1 cellular context compared by ENCODE assay signal in the genomic region with DNA sequence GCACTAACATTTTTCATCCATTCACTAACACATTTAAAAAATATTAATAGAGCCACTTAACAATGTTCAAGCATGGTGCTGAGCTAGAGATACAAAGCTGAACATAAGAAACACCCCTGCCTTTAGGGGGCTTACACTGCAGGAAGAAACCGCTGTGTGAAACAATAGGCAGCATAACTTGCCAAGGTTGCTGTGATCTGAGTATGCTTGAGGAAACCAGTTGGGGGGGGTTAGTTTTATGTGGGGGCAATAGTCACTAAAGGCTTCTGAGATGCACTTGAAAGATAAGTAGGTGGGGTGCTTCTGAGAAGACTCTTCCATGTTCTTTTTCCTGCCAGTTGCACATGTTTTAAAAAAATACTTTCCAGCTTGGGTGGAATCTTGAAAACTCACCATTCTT.
TF ChIP-seq lines count a peak whose summit lies in the region.

No MANE protein-coding gene starts in this region.

TF ChIP-seq in GM12878, 131 proteins besides CTCF, POLR2A, EP300 and RAD21:
- TF ChIP-seq, protein P1, sequence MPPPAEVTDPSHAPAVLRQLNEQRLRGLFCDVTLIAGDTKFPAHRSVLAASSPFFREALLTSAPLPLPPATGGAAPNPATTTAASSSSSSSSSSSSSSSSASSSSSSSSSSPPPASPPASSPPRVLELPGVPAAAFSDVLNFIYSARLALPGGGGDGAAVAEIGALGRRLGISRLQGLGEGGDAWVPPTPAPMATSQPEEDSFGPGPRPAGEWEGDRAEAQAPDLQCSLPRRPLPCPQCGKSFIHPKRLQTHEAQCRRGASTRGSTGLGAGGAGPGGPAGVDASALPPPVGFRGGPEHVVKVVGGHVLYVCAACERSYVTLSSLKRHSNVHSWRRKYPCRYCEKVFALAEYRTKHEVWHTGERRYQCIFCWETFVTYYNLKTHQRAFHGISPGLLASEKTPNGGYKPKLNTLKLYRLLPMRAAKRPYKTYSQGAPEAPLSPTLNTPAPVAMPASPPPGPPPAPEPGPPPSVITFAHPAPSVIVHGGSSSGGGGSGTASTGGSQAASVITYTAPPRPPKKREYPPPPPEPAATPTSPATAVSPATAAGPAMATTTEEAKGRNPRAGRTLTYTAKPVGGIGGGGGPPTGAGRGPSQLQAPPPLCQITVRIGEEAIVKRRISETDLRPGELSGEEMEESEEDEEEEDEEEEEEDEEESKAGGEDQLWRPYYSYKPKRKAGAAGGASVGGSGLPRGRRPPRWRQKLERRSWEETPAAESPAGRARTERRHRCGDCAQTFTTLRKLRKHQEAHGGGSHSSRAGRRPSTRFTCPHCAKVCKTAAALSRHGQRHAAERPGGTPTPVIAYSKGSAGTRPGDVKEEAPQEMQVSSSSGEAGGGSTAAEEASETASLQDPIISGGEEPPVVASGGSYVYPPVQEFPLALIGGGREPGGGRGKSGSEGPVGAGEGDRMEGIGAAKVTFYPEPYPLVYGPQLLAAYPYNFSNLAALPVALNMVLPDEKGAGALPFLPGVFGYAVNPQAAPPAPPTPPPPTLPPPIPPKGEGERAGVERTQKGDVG (CRISPR knock-in tag; IDR thresholded peaks at IDR 0.05), result no peak
- TF ChIP-seq ZSCAN29 (IDR thresholded peaks at IDR 0.05), result no peak
- no peak for TF ChIP-seq CBX5 (IDR thresholded peaks at IDR 0.05; ENCODE audit: low read depth)
- TF ChIP-seq RAD51 (IDR thresholded peaks at IDR 0.05), result no peak
- no peak for TF ChIP-seq CREM (IDR thresholded peaks at IDR 0.05; ENCODE audit: low read depth)
- no peak for TF ChIP-seq RCOR1 (conservative IDR thresholded peaks at IDR 0.05; ENCODE audit: low read depth, low read length)
- TF ChIP-seq JUND (IDR thresholded peaks at IDR 0.05; ENCODE audit: low read depth, low read length), result no peak
- no peak for TF ChIP-seq MTA3 (IDR thresholded peaks at IDR 0.05; ENCODE audit: borderline replicate concordance, low read length)
- TF ChIP-seq, protein P2, sequence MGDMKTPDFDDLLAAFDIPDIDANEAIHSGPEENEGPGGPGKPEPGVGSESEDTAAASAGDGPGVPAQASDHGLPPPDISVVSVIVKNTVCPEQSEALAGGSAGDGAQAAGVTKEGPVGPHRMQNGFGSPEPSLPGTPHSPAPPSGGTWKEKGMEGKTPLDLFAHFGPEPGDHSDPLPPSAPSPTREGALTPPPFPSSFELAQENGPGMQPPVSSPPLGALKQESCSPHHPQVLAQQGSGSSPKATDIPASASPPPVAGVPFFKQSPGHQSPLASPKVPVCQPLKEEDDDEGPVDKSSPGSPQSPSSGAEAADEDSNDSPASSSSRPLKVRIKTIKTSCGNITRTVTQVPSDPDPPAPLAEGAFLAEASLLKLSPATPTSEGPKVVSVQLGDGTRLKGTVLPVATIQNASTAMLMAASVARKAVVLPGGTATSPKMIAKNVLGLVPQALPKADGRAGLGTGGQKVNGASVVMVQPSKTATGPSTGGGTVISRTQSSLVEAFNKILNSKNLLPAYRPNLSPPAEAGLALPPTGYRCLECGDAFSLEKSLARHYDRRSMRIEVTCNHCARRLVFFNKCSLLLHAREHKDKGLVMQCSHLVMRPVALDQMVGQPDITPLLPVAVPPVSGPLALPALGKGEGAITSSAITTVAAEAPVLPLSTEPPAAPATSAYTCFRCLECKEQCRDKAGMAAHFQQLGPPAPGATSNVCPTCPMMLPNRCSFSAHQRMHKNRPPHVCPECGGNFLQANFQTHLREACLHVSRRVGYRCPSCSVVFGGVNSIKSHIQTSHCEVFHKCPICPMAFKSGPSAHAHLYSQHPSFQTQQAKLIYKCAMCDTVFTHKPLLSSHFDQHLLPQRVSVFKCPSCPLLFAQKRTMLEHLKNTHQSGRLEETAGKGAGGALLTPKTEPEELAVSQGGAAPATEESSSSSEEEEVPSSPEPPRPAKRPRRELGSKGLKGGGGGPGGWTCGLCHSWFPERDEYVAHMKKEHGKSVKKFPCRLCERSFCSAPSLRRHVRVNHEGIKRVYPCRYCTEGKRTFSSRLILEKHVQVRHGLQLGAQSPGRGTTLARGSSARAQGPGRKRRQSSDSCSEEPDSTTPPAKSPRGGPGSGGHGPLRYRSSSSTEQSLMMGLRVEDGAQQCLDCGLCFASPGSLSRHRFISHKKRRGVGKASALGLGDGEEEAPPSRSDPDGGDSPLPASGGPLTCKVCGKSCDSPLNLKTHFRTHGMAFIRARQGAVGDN (IDR thresholded peaks at IDR 0.05), result no peak
TF ChIP-seq in GM12878: peak in this region for 0.
